In the genomic region with DNA sequence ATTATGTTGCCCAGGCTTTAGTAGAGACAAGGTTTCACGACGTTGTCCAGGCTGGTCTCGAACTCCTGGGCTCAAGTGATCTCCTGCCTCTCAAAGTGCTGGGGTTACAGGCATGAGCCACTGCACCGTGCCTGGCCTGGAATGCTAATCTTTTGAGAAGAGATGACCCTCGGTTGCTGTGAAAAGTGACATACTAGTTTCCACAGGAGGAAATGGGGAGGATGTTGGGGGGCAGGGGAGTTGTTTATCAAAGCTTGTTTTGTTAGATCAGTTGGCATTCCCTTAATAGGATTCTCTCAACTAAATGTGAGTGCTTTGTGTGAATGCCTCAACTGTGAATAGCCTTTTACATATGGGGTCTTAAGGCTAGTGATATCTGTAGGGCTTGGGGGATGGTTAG, we compare ENCODE assay signal across 11 cellular contexts. TPM values are rescaled to one million over a fixed set of nuclear protein-coding genes. Genes with fewer than 3 reads are reported as not detected.
A peak's percentile ranks its signal among the peaks of the same experiment; 100 is the strongest.
DNase-seq lines count a peak whose midpoint lies in the region; ATAC-seq and TF ChIP-seq lines count a peak whose summit lies in the region.
"Had no signal": no experiment of that assay in that cellular context is flagged by ENCODE, and none has a peak within 500 bp of the region (broad histone marks: within the 10 kb centered on the region; RNA-seq: fewer than 3 reads in every experiment).

No MANE protein-coding gene starts in this region.

- H3K27ac ChIP-seq in CD4-positive, alpha-beta T cell (ENCODE audit: low read depth, low read length): no peak overlapping the region
- H3K27ac ChIP-seq: coronary artery had no signal

- no peak for ATAC-seq in CD4-positive, alpha-beta T cell (ENCODE audit: poor library complexity)
- ATAC-seq in memory B cell (ENCODE audit: low read depth): no peak
- no peak for ATAC-seq in effector memory CD8-positive, alpha-beta T cell (replicated peaks)
- ATAC-seq in HG02870 (IDR thresholded peaks at IDR 0.05; ENCODE audit: unreplicated experiment): no peak

- H3K36me3 Mint-ChIP-seq in CD4-positive, alpha-beta T cell (ENCODE audit: low read depth): peaks cover 37% of the 10 kb centered on the region
- peaks cover 36% of the 10 kb centered on the region for H3K36me3 Mint-ChIP-seq in activated CD4-positive, alpha-beta memory T cell treated with anti-CD3 and anti-CD28 coated beads, Interleukin-2, amount 10 ng/mL, durations not matched to agents 7 days and 5 days (ENCODE audit: low read depth)
- peaks cover 5% of the 10 kb centered on the region for H3K36me3 Mint-ChIP-seq in memory B cell
- H3K36me3 Mint-ChIP-seq in effector memory CD8-positive, alpha-beta T cell (ENCODE audit: insufficient read depth): peaks cover 28% of the 10 kb centered on the region

- no peaks in the 10 kb centered on the region for H3K9me3 ChIP-seq in CD4-positive, alpha-beta T cell (ENCODE audit: control insufficient read depth, low read length)
- H3K9me3 ChIP-seq in HAP-1: no peaks in the 10 kb centered on the region

- no peak overlapping the region for H3K4me3 Mint-ChIP-seq in CD4-positive, alpha-beta T cell
- H3K4me3 Mint-ChIP-seq in activated CD4-positive, alpha-beta memory T cell treated with anti-CD3 and anti-CD28 coated beads, Interleukin-2, amount 10 ng/mL, durations not matched to agents 7 days and 5 days: peak overlapping the region; percentile 41
- H3K4me3 Mint-ChIP-seq in memory B cell: no peak overlapping the region
- peak overlapping the region in 1 of 2 donors; percentile 29 for H3K4me3 Mint-ChIP-seq in effector memory CD8-positive, alpha-beta T cell

- TF ChIP-seq CTCF in CD4-positive, alpha-beta T cell (IDR thresholded peaks at IDR 0.05): no peak

- no peaks in the 10 kb centered on the region for H3K27me3 Mint-ChIP-seq in CD4-positive, alpha-beta T cell
- peaks cover 4% of the 10 kb centered on the region for H3K27me3 Mint-ChIP-seq in activated CD4-positive, alpha-beta memory T cell treated with anti-CD3 and anti-CD28 coated beads, Interleukin-2, amount 10 ng/mL, durations not matched to agents 7 days and 5 days
- no peaks in the 10 kb centered on the region for H3K27me3 Mint-ChIP-seq in memory B cell
- peaks cover 0 to 8% of the 10 kb centered on the region in 2 donors for H3K27me3 Mint-ChIP-seq in effector memory CD8-positive, alpha-beta T cell

- peaks cover 68% of the 10 kb centered on the region for H3K4me1 ChIP-seq in HAP-1

- no peak for DNase-seq in CD4-positive, alpha-beta T cell
- DNase-seq in HAP-1 (ENCODE audit: low spot score in 2 of 2): no peak
- DNase-seq in activated CD4-positive, alpha-beta memory T cell treated with anti-CD3 and anti-CD28 coated beads, Interleukin-2, amount 10 ng/mL, durations not matched to agents 7 days and 5 days: no peak
- no peak for DNase-seq in memory B cell (ENCODE audit: low spot score in 2 of 2)
- DNase-seq in effector memory CD8-positive, alpha-beta T cell: no peak
- no peak for DNase-seq in NCI-H345 treated with DMSO at 0.1 percent for 48 hours (lab: John Stamatoyannopoulos, UW; ENCODE audit: unreplicated experiment)
- DNase-seq in cardiac septum (ENCODE audit: low spot score): no peak
- DNase-seq: MV-4-11, RPMI8226 had no signal

- intact Hi-C loops in CD4-positive, alpha-beta T cell (cut with DNase I, micrococcal nuclease): loop anchor here in 1 of 2 experiments (10.0 kb wide), 1 partner anchor 942 kb away; a partner anchor contains a TSS
- intact Hi-C loops in cardiac septum (cut with DNase I): loop anchor here (2.0 kb wide), 1 partner anchor 16 kb away; a partner anchor contains a TSS

- peak overlapping the region; percentile 63 for H3K4me3 ChIP-seq in HAP-1
- H3K4me3 ChIP-seq: coronary artery had no signal

- in situ Hi-C loops in HAP-1 (cut with MboI; ENCODE audit: low sequenced_read_pairs): loop anchor here (10.0 kb wide), 1 partner anchor 702 kb away; a partner anchor contains a TSS

- peaks cover 71% of the 10 kb centered on the region for H3K36me3 ChIP-seq in HAP-1 (replicated peaks)

- CTCF ChIA-PET in CD4-positive, alpha-beta T cell (lab: Charles Lee): interaction anchor here (2.7 kb wide), 1 partner anchor 17 kb away, joined by 8 read pairs; a partner anchor contains a TSS
- CTCF ChIA-PET in activated CD4-positive, alpha-beta memory T cell treated with anti-CD3 and anti-CD28 coated beads, Interleukin-2, amount 10 ng/mL, durations not matched to agents 7 days and 5 days (lab: Charles Lee): interaction anchor here (1.5 to 2.0 kb wide), 2 partner anchors 26 to 114 kb away, joined by 3 to 6 read pairs; no protein-coding TSS in a partner anchor

- H3K27me3 ChIP-seq in CD4-positive, alpha-beta T cell (ENCODE audit: control insufficient read depth, insufficient read depth, low read length): no peaks in the 10 kb centered on the region
- no peaks in the 10 kb centered on the region for H3K27me3 ChIP-seq in HAP-1 (ENCODE audit: low read depth)

- H3K4me1 Mint-ChIP-seq in CD4-positive, alpha-beta T cell (ENCODE audit: low read depth): peaks cover 49% of the 10 kb centered on the region
- peaks cover 77% of the 10 kb centered on the region for H3K4me1 Mint-ChIP-seq in activated CD4-positive, alpha-beta memory T cell treated with anti-CD3 and anti-CD28 coated beads, Interleukin-2, amount 10 ng/mL, durations not matched to agents 7 days and 5 days
- peaks cover 24% of the 10 kb centered on the region for H3K4me1 Mint-ChIP-seq in memory B cell
- peaks cover 35 to 39% of the 10 kb centered on the region in 2 donors for H3K4me1 Mint-ChIP-seq in effector memory CD8-positive, alpha-beta T cell (ENCODE audit: low read depth in 2 of 2)

- POLR2A ChIA-PET in CD4-positive, alpha-beta T cell (lab: Charles Lee): interaction anchor here (1.0 to 3.2 kb wide), 2 partner anchors 17 to 20 kb away, joined by 3 to 27 read pairs; a partner anchor contains a TSS
- POLR2A ChIA-PET in activated CD4-positive, alpha-beta memory T cell treated with anti-CD3 and anti-CD28 coated beads, Interleukin-2, amount 10 ng/mL, durations not matched to agents 7 days and 5 days (lab: Charles Lee): interaction anchor here (0.7 to 11.0 kb wide), 6 partner anchors 18 to 707 kb away, joined by 3 to 175 read pairs (median 15); a partner anchor contains a TSS

- no peaks in the 10 kb centered on the region for H3K9me3 Mint-ChIP-seq in CD4-positive, alpha-beta T cell
- no peaks in the 10 kb centered on the region for H3K9me3 Mint-ChIP-seq in activated CD4-positive, alpha-beta memory T cell treated with anti-CD3 and anti-CD28 coated beads, Interleukin-2, amount 10 ng/mL, durations not matched to agents 7 days and 5 days
- no peaks in the 10 kb centered on the region for H3K9me3 Mint-ChIP-seq in memory B cell
- no peaks in the 10 kb centered on the region for H3K9me3 Mint-ChIP-seq in effector memory CD8-positive, alpha-beta T cell

- H3K27ac Mint-ChIP-seq in CD4-positive, alpha-beta T cell: peak overlapping the region; percentile 37
- peak overlapping the region; percentile 70 for H3K27ac Mint-ChIP-seq in activated CD4-positive, alpha-beta memory T cell treated with anti-CD3 and anti-CD28 coated beads, Interleukin-2, amount 10 ng/mL, durations not matched to agents 7 days and 5 days
- peak overlapping the region; percentile 42 for H3K27ac Mint-ChIP-seq in memory B cell
- no peak overlapping the region for H3K27ac Mint-ChIP-seq in effector memory CD8-positive, alpha-beta T cell

RNA-seq across cellular contexts. Expression of a gene that starts 16.4 kb away (rescaled TPM):
- 100 to 1,000 TPM; 376 to 401 TPM for total RNA-seq in CD4-positive, alpha-beta T cell
- 100 to 1,000 TPM; 168 to 193 TPM for total RNA-seq in activated CD4-positive, alpha-beta memory T cell treated with anti-CD3 and anti-CD28 coated beads, Interleukin-2, amount 10 ng/mL, durations not matched to agents 7 days and 5 days
- 170 TPM for total RNA-seq in cardiac septum

Comparison
In these comparisons a context has a peak if more than half of its experiments do, and no peak if none do; other contexts are left out.
1. H3K27ac Mint-ChIP-seq: peak in CD4-positive, alpha-beta T cell (single experiment), activated CD4-positive, alpha-beta memory T cell treated with anti-CD3 and anti-CD28 coated beads, Interleukin-2, amount 10 ng/mL, durations not matched to agents 7 days and 5 days (single experiment) and memory B cell (single experiment); none in effector memory CD8-positive, alpha-beta T cell (0 of 2).